2 cellular contexts compared by ENCODE assay signal in the genomic region with DNA sequence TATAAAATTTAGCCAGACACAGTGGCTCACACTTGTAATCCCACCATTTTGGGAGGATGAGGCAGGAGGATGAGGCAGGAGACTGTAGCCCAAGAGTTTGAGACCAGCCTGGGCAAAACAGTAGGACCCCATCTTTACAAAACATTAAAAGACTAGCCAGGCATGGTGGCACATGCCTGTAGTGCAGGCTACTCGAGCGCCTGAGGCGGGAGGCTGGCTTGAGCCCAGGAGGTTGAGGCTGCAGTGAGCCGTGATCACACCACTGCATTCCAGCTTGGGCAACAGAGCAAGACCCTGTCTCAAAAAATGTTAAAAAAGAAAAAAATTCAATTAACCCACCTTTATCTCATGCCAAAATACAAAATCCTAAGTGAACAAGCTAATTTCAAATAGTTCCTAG.
TF ChIP-seq lines count a peak whose summit lies in the region.

No MANE protein-coding gene starts in this region.

TF ChIP-seq in HepG2, 621 proteins besides CTCF, POLR2A, EP300 and RAD21:
- peak; percentile 26 for TF ChIP-seq ZNF687 (CRISPR knock-in tag; IDR thresholded peaks at IDR 0.05)
- TF ChIP-seq, protein P1, sequence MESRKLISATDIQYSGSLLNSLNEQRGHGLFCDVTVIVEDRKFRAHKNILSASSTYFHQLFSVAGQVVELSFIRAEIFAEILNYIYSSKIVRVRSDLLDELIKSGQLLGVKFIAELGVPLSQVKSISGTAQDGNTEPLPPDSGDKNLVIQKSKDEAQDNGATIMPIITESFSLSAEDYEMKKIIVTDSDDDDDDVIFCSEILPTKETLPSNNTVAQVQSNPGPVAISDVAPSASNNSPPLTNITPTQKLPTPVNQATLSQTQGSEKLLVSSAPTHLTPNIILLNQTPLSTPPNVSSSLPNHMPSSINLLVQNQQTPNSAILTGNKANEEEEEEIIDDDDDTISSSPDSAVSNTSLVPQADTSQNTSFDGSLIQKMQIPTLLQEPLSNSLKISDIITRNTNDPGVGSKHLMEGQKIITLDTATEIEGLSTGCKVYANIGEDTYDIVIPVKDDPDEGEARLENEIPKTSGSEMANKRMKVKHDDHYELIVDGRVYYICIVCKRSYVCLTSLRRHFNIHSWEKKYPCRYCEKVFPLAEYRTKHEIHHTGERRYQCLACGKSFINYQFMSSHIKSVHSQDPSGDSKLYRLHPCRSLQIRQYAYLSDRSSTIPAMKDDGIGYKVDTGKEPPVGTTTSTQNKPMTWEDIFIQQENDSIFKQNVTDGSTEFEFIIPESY (CRISPR knock-in tag; IDR thresholded peaks at IDR 0.05) = peak; percentile 88
- TF ChIP-seq, protein P2, sequence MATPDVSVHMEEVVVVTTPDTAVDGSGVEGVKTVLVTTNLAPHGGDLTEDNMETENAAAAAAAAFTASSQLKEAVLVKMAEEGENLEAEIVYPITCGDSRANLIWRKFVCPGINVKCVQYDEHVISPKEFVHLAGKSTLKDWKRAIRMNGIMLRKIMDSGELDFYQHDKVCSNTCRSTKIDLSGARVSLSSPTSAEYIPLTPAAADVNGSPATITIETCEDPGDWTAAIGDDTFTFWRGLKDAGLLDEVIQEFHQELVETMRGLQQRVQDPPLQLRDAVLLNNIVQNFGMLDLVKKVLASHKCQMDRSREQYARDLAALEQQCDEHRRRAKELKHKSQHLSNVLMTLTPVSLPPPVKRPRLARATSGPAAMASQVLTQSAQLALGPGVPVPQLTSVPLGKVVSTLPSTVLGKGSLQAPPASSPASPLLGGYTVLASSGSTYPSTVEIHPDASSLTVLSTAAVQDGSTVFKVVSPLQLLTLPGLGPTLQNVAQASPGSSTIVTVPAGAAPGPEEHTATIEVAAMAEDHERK (CRISPR knock-in tag; IDR thresholded peaks at IDR 0.05; ENCODE audit: low read depth) = no peak

TF ChIP-seq in WTC11, 78 proteins besides CTCF, POLR2A, EP300 and RAD21 (continued from another document):
- no peak for TF ChIP-seq ATF6 (CRISPR knock-in tag; IDR thresholded peaks at IDR 0.05)
